ENCODE assay signal across 8 cellular contexts in genomic region chr16:30557950-30558788, GRCh38. TPM values are rescaled to one million over a fixed set of nuclear protein-coding genes. Genes with fewer than 3 reads are reported as not detected.
DNase-seq lines count a peak whose midpoint lies in the region; ATAC-seq and TF ChIP-seq lines count a peak whose summit lies in the region.

ZNF764 (minus strand) TSS chr16:30558374; CDS start chr16:30558182, 192 bp downstream.

- H4K20me1 ChIP-seq in OCI-LY3 (ENCODE audit: insufficient read depth, low read length): no peaks in the 10 kb centered on the region

- peak within 1 kb of the TSS; percentile 76 for H3K27ac ChIP-seq in OCI-LY3 (ENCODE audit: low read length)

- H3K9ac ChIP-seq in OCI-LY3 (ENCODE audit: low read length): peak within 1 kb of the TSS; percentile 80

- peaks cover 15% of the 10 kb centered on the region for H3K36me3 Mint-ChIP-seq in endothelial cell (ENCODE audit: low read depth, unreplicated experiment)

- peaks cover 11% of the 10 kb centered on the region for H3K36me3 ChIP-seq in OCI-LY3 (replicated peaks; ENCODE audit: low read depth, low read length)

- no peaks in the 10 kb centered on the region for H3K9me3 Mint-ChIP-seq in endothelial cell (ENCODE audit: unreplicated experiment)

- H2AFZ ChIP-seq in OCI-LY3 (ENCODE audit: low read depth, low read length): peak within 1 kb of the TSS; percentile 54; the same call in 1 of the 2 replicates

- peaks cover 20% of the 10 kb centered on the region for H3K4me1 ChIP-seq in OCI-LY3 (ENCODE audit: low read length)

- peaks cover 10% of the 10 kb centered on the region for H3K27me3 Mint-ChIP-seq in endothelial cell (ENCODE audit: unreplicated experiment)

- peaks cover 31% of the 10 kb centered on the region for H3K4me1 Mint-ChIP-seq in endothelial cell (ENCODE audit: unreplicated experiment)

- H3K79me2 ChIP-seq in OCI-LY3 (ENCODE audit: low read length): peaks cover 18% of the 10 kb centered on the region

- peak within 1 kb of the TSS; percentile 86 for H3K4me3 ChIP-seq in OCI-LY3 (ENCODE audit: low read length)

- TF ChIP-seq CTCF in OCI-LY3 (IDR thresholded peaks at IDR 0.05; ENCODE audit: low read depth, low read length) (peak; percentile 15; the same call in 1 of the 2 replicates), endothelial cell (IDR thresholded peaks at IDR 0.05; ENCODE audit: unreplicated experiment) (no peak)

- peak; percentile 86 for ATAC-seq in GM21447 (IDR thresholded peaks at IDR 0.05; ENCODE audit: unreplicated experiment)

- H3K27ac Mint-ChIP-seq in endothelial cell (ENCODE audit: unreplicated experiment): peak within 1 kb of the TSS; percentile 92

- H3K27me3 ChIP-seq in OCI-LY3 (ENCODE audit: low read depth, low read length): no peaks in the 10 kb centered on the region

- peak; percentile 99 for DNase-seq in DMS 273 (lab: John Stamatoyannopoulos, UW; ENCODE audit: unreplicated experiment)
- DNase-seq in HuH-7 (ENCODE audit: low spot score): peak; percentile 94
- peak; percentile 95 for DNase-seq in activated CD8-positive, alpha-beta memory T cell treated with anti-CD3 and anti-CD28 coated beads, Interleukin-2, amount 50 U/mL, for 48 hours
- peak; percentile 92 for DNase-seq in endothelial cell (ENCODE audit: low spot score)
- peak; percentile 99 for DNase-seq in midbrain (lab: John Stamatoyannopoulos, UW)
- DNase-seq in stimulated activated CD8-positive, alpha-beta memory T cell treated with anti-CD3 and anti-CD28 coated beads, Interleukin-2, amount 100 ng/mL, for 1 hour (ENCODE audit: low read depth in 2 of 2): peak; percentile 87 to 94

- H3K4me3 Mint-ChIP-seq in endothelial cell (ENCODE audit: unreplicated experiment): peak within 1 kb of the TSS; percentile 89

- peak within 1 kb of the TSS; percentile 99 for H3K4me2 ChIP-seq in OCI-LY3 (ENCODE audit: low read length)

- H3K9me3 ChIP-seq in OCI-LY3 (ENCODE audit: insufficient read depth, low read length): no peaks in the 10 kb centered on the region

RNA-seq across cellular contexts. Expression of gene ZNF764, which starts in this region (rescaled TPM):
- 13.8 TPM for total RNA-seq in endothelial cell (ENCODE audit: unreplicated experiment)

Comparison
In these comparisons a context has a peak if more than half of its experiments do, and no peak if none do; other contexts are left out.
1. Peak in every context shown above with its lines: DNase-seq, ATAC-seq, H3K4me3 ChIP-seq and H3K27ac ChIP-seq.